ENCODE assay signal across 18 cellular contexts in the genomic region with DNA sequence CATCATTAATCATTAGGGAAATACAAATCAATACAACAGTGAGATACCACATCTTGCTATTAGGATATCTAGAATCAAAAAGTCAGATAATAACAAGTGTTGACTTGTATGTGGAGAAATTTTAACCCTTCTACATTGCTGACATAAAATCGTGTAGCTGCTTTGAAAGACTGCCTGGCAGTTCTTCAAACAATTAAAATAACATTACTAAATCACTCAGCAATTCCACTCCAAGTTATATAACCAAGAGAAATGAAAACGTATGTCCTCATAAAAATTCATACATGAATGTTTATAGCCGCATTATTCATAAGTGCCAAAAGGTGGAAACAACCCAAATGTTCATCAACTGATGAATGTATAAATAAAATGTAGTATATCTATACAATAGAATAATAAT.
DNase-seq lines count a peak whose midpoint lies in the region; ATAC-seq, FAIRE-seq and TF ChIP-seq lines count a peak whose summit lies in the region.
"Had no signal": no experiment of that assay in that cellular context is flagged by ENCODE, and none has a peak within 500 bp of the region (broad histone marks: within the 10 kb centered on the region; RNA-seq: fewer than 3 reads in every experiment).

No MANE protein-coding gene starts in this region.

- H3K79me2 ChIP-seq in mammary epithelial cell (ENCODE audit: insufficient read depth, low read length) (peaks cover 68% of the 10 kb centered on the region), keratinocyte (ENCODE audit: control insufficient read depth, insufficient read depth, low read length) (peaks cover 16% of the 10 kb centered on the region), mesendoderm (ENCODE audit: control insufficient read depth, insufficient read depth, low read length) (no peaks in the 10 kb centered on the region)

- no peak overlapping the region for H3K4ac ChIP-seq in mesendoderm (ENCODE audit: low read depth, low read length)

- H4K8ac ChIP-seq in mesendoderm (ENCODE audit: low read depth, low read length), result no peak overlapping the region

- no peak overlapping the region for H3K4me3 Mint-ChIP-seq in MCF 10A (ENCODE audit: unreplicated experiment)
- H3K4me3 Mint-ChIP-seq in activated naive CD8-positive, alpha-beta T cell treated with anti-CD3 and anti-CD28 coated beads, Interleukin-2, amount 50 U/mL, for 24 hours, result no peak overlapping the region
- H3K4me3 Mint-ChIP-seq: CD8-positive, alpha-beta memory T cell had no signal

- peaks cover 11% of the 10 kb centered on the region for H3K36me3 Mint-ChIP-seq in MCF 10A (ENCODE audit: insufficient read depth, unreplicated experiment)
- H3K36me3 Mint-ChIP-seq in activated naive CD8-positive, alpha-beta T cell treated with anti-CD3 and anti-CD28 coated beads, Interleukin-2, amount 50 U/mL, for 24 hours (ENCODE audit: low read depth), result no peaks in the 10 kb centered on the region
- H3K36me3 Mint-ChIP-seq: CD8-positive, alpha-beta memory T cell had no signal

- H3K4me2 ChIP-seq in mammary epithelial cell (ENCODE audit: insufficient read depth, low read depth, low read length) (no peak overlapping the region), keratinocyte (ENCODE audit: control insufficient read depth, extremely low read depth, insufficient read depth, low read depth, low read length) (no peak overlapping the region), mesendoderm (ENCODE audit: low read length) (no peak overlapping the region)
- H3K4me2 ChIP-seq: BLaER1 had no signal

- DNase-seq in MCF 10A (ENCODE audit: unreplicated experiment) (no peak), mammary epithelial cell (no peak), SK-N-MC (ENCODE audit: low read depth, low spot score) (peak; percentile 35), keratinocyte (ENCODE audit: low read depth, low spot score) (no peak), mesendoderm (no peak)
- no peak for DNase-seq in activated naive CD8-positive, alpha-beta T cell treated with anti-CD3 and anti-CD28 coated beads, Interleukin-2, amount 50 U/mL, for 24 hours
- DNase-seq: AML-193; Calu3; CD8-positive, alpha-beta memory T cell; DMS153; DMS79 treated with DMSO at 0.1 percent for 48 hours; GF-D8; GM23248; H7; KBM-7 had no signal

- POLR2A ChIA-PET in MCF 10A (lab: Yijun Ruan, JAX), result interaction anchor here (0.6 kb wide), 1 partner anchor 785 kb away, joined by 3 read pairs; no protein-coding TSS in a partner anchor

- WGBS in mammary epithelial cell (ENCODE audit: low coverage, missing lambda C conversion rate), result 61% methylated on average over 3 of the region's 3 CpGs
- WGBS in mesendoderm (ENCODE audit: extremely low coverage, insufficient coverage, low lambda C conversion rate), result 100% methylated on average over 1 of the region's 3 CpGs

- TF ChIP-seq CTCF in MCF 10A (IDR thresholded peaks at IDR 0.05; ENCODE audit: unreplicated experiment) (no peak), mammary epithelial cell (conservative IDR thresholded peaks at IDR 0.05 in 1 of 2, IDR thresholded peaks at IDR 0.05 in 1 of 2; ENCODE audit: extremely low read depth in 1 of 2, insufficient read depth in 1 of 2, low read depth in 1 of 2, low read length in 2 of 2) (no peak), keratinocyte (optimal IDR thresholded peaks at IDR 0.05 in 1 of 3, IDR thresholded peaks at IDR 0.05 in 1 of 3, conservative IDR thresholded peaks at IDR 0.05 in 1 of 3; ENCODE audit: extremely low read depth in 1 of 3, insufficient read depth in 2 of 3, low read length in 3 of 3) (no peak)

- H3K4me1 Mint-ChIP-seq in MCF 10A (ENCODE audit: insufficient read depth, unreplicated experiment), result peaks cover 11% of the 10 kb centered on the region
- no peaks in the 10 kb centered on the region for H3K4me1 Mint-ChIP-seq in activated naive CD8-positive, alpha-beta T cell treated with anti-CD3 and anti-CD28 coated beads, Interleukin-2, amount 50 U/mL, for 24 hours
- H3K4me1 Mint-ChIP-seq: CD8-positive, alpha-beta memory T cell had no signal

- CTCF ChIA-PET in MCF 10A (lab: Yijun Ruan, JAX), result interaction anchor here (0.8 kb wide), 1 partner anchor 16 kb away, joined by 3 read pairs; no protein-coding TSS in a partner anchor
- CTCF ChIA-PET in mammary epithelial cell (lab: Charles Lee; ENCODE audit: low non-redundant PET), result no interaction called here

- H3K9ac ChIP-seq in mammary epithelial cell (ENCODE audit: insufficient read depth, low read length) (no peak overlapping the region), SK-N-MC (ENCODE audit: insufficient read length) (no peak overlapping the region), keratinocyte (ENCODE audit: control insufficient read depth, extremely low read depth, insufficient read depth, low read length) (no peak overlapping the region), mesendoderm (ENCODE audit: low read length) (no peak overlapping the region)
- H3K9ac ChIP-seq: BLaER1, GM23248 had no signal

- no peak overlapping the region for H2BK120ac ChIP-seq in mesendoderm (ENCODE audit: low read depth, low read length)

- peaks cover 9% of the 10 kb centered on the region for H3K9me3 Mint-ChIP-seq in MCF 10A (ENCODE audit: unreplicated experiment)
- peaks cover 18% of the 10 kb centered on the region for H3K9me3 Mint-ChIP-seq in activated naive CD8-positive, alpha-beta T cell treated with anti-CD3 and anti-CD28 coated beads, Interleukin-2, amount 50 U/mL, for 24 hours

- no peak overlapping the region for H3K23ac ChIP-seq in mesendoderm (ENCODE audit: low read length)

- H2BK5ac ChIP-seq in mesendoderm (ENCODE audit: low read length), result no peak overlapping the region

- no peak overlapping the region for H3K18ac ChIP-seq in mesendoderm (ENCODE audit: low read length)

- intact Hi-C loops in MCF 10A (cut with micrococcal nuclease), result no loop called here
- intact Hi-C loops in mammary epithelial cell (cut with micrococcal nuclease), result no loop called here

- H3K27ac ChIP-seq in mammary epithelial cell (ENCODE audit: insufficient read depth, low read depth, low read length) (no peak overlapping the region), SK-N-MC (no peak overlapping the region), keratinocyte (ENCODE audit: control insufficient read depth, insufficient read depth, low read length) (no peak overlapping the region), mesendoderm (ENCODE audit: low read depth, low read length) (no peak overlapping the region)
- H3K27ac ChIP-seq: 22Rv1, BLaER1, GM23248 had no signal

- in situ Hi-C loops in mammary epithelial cell (cut with MboI; ENCODE audit: low sequenced_read_pairs in 2 of 2), result no loop called here

- dilution Hi-C loops in mammary epithelial cell (cut with HindIII; ENCODE audit: low sequenced_read_pairs) (no loop called here), keratinocyte (cut with MboI; ENCODE audit: extremely low pct_ligation_motif_present, low sequenced_read_pairs) (no loop called here)

- no peak overlapping the region for H3K56ac ChIP-seq in mesendoderm (ENCODE audit: low read length)

- H3K9me3 ChIP-seq in mammary epithelial cell (replicated peaks; ENCODE audit: insufficient read depth, low read length) (no peaks in the 10 kb centered on the region), SK-N-MC (ENCODE audit: low read depth, low read length) (no peaks in the 10 kb centered on the region), keratinocyte (ENCODE audit: control insufficient read depth, low read depth, low read length) (no peaks in the 10 kb centered on the region)
- H3K9me3 ChIP-seq: BLaER1 had no signal

- no peak overlapping the region for H2AK5ac ChIP-seq in mesendoderm (ENCODE audit: low read length)

- H3K27me3 ChIP-seq in mammary epithelial cell (ENCODE audit: insufficient read depth, low read length) (no peaks in the 10 kb centered on the region), keratinocyte (ENCODE audit: control insufficient read depth, extremely low read depth, insufficient read depth, low read length) (no peaks in the 10 kb centered on the region), mesendoderm (ENCODE audit: insufficient read depth, low read length, poor library complexity) (no peaks in the 10 kb centered on the region)
- H3K27me3 ChIP-seq: BLaER1 had no signal

- H4K5ac ChIP-seq in mesendoderm (ENCODE audit: low read length), result no peak overlapping the region

- no TSS peak for BruUV-seq in MCF 10A (replicated peaks; lab: Mats Ljungman, UMichigan)
- BruUV-seq in mammary epithelial cell (replicated peaks; lab: Mats Ljungman, UMichigan), result no TSS peak

- H3K36me3 ChIP-seq in mammary epithelial cell (ENCODE audit: insufficient read depth, low read length) (no peaks in the 10 kb centered on the region), SK-N-MC (ENCODE audit: insufficient read depth, low read length) (no peaks in the 10 kb centered on the region), keratinocyte (ENCODE audit: control insufficient read depth in 2 of 2, extremely low read depth in 1 of 2, insufficient read depth in 2 of 2, low read length in 2 of 2) (no peaks in the 10 kb centered on the region), mesendoderm (ENCODE audit: control insufficient read depth, insufficient read depth, low read length) (no peaks in the 10 kb centered on the region)
- H3K36me3 ChIP-seq: BLaER1 had no signal

- no peak for ATAC-seq in activated naive CD8-positive, alpha-beta T cell treated with anti-CD3 and anti-CD28 coated beads, Interleukin-2, amount 50 U/mL, for 24 hours
- ATAC-seq in GM21529 (IDR thresholded peaks at IDR 0.05; ENCODE audit: unreplicated experiment), result no peak

- H3K27me3 Mint-ChIP-seq in MCF 10A (ENCODE audit: insufficient read depth, unreplicated experiment), result no peaks in the 10 kb centered on the region
- no peaks in the 10 kb centered on the region for H3K27me3 Mint-ChIP-seq in activated naive CD8-positive, alpha-beta T cell treated with anti-CD3 and anti-CD28 coated beads, Interleukin-2, amount 50 U/mL, for 24 hours
- H3K27me3 Mint-ChIP-seq: CD8-positive, alpha-beta memory T cell had no signal

- no peaks in the 10 kb centered on the region for H4K20me1 ChIP-seq in mammary epithelial cell (ENCODE audit: insufficient read depth, low read length)
- H4K20me1 ChIP-seq in keratinocyte (ENCODE audit: control insufficient read depth, extremely low read depth, insufficient read depth, low read length), result no peaks in the 10 kb centered on the region
- H4K20me1 ChIP-seq: BLaER1 had no signal

- H3K27ac Mint-ChIP-seq in MCF 10A (ENCODE audit: low read depth, unreplicated experiment), result peak overlapping the region; percentile 9
- H3K27ac Mint-ChIP-seq in activated naive CD8-positive, alpha-beta T cell treated with anti-CD3 and anti-CD28 coated beads, Interleukin-2, amount 50 U/mL, for 24 hours, result no peak overlapping the region
- H3K27ac Mint-ChIP-seq: CD8-positive, alpha-beta memory T cell had no signal

- no peak overlapping the region for H3K4me3 ChIP-seq in mammary epithelial cell (replicated peaks in 1 of 3; ENCODE audit: insufficient read depth in 1 of 3, low read depth in 2 of 3, low read length in 3 of 3)
- no peak overlapping the region for H3K4me3 ChIP-seq in SK-N-MC
- no peak overlapping the region for H3K4me3 ChIP-seq in keratinocyte (ENCODE audit: control insufficient read depth in 2 of 3, extremely low read depth in 1 of 3, insufficient read depth in 2 of 3, low read depth in 1 of 3, low read length in 3 of 3)
- H3K4me3 ChIP-seq in mesendoderm (ENCODE audit: low read length), result no peak overlapping the region
- H3K4me3 ChIP-seq: BLaER1, GM23248 had no signal

- H3K79me1 ChIP-seq in mesendoderm (ENCODE audit: low read length), result no peaks in the 10 kb centered on the region

- H2AFZ ChIP-seq in mammary epithelial cell (ENCODE audit: low read depth, low read length), result no peak overlapping the region
- H2AFZ ChIP-seq in keratinocyte (ENCODE audit: control insufficient read depth, low read length), result no peak overlapping the region
- H2AFZ ChIP-seq: GM23248 had no signal

- H3K4me1 ChIP-seq in mammary epithelial cell (ENCODE audit: insufficient read depth, low read length) (no peaks in the 10 kb centered on the region), keratinocyte (ENCODE audit: control insufficient read depth, extremely low read depth, insufficient read depth, low read length) (peaks cover 5% of the 10 kb centered on the region), mesendoderm (ENCODE audit: control insufficient read depth, low read depth, low read length) (peaks cover 6% of the 10 kb centered on the region)
- H3K4me1 ChIP-seq: BLaER1 had no signal

- H3K9me1 ChIP-seq in keratinocyte (ENCODE audit: control insufficient read depth, extremely low read depth, insufficient read depth, low read length), result no peaks in the 10 kb centered on the region

- peak; percentile 62 for FAIRE-seq in keratinocyte (lab: Jason Lieb, UNC)

- H2BK15ac ChIP-seq in mesendoderm (replicated peaks; ENCODE audit: low read depth), result no peak overlapping the region
